In genomic region chr3:12944849-12945248, GRCh38 we compare ENCODE assay signal across 1 cellular context.
TF ChIP-seq lines count a peak whose summit lies in the region.

No MANE protein-coding gene starts in this region.

TF ChIP-seq in H1, 55 proteins besides CTCF, POLR2A, EP300 and RAD21 (continued from another document):
- TF ChIP-seq CHD7 (IDR thresholded peaks at IDR 0.05; ENCODE audit: insufficient replicate concordance, low read length) (no peak), GABPA (IDR thresholded peaks at IDR 0.05; ENCODE audit: borderline replicate concordance, insufficient read depth, low read length) (no peak), SUZ12 (IDR thresholded peaks at IDR 0.05; ENCODE audit: low read length) (no peak), ASH2L (IDR thresholded peaks at IDR 0.05; ENCODE audit: low read length) (no peak), KDM5A (IDR thresholded peaks at IDR 0.05; ENCODE audit: low read length) (no peak), CTBP2 (IDR thresholded peaks at IDR 0.05; ENCODE audit: borderline replicate concordance, insufficient read depth, insufficient read length, low read length) (no peak), JUND (IDR thresholded peaks at IDR 0.05; ENCODE audit: low read length) (no peak), EGR1 (IDR thresholded peaks at IDR 0.05; ENCODE audit: borderline replicate concordance, low read depth, low read length) (no peak), SP1 (IDR thresholded peaks at IDR 0.05; ENCODE audit: low read depth, low read length) (no peak)
TF ChIP-seq in H1: peak in this region for 0.
